Comparison of ENCODE assay signal across 33 cellular contexts in the genomic region with DNA sequence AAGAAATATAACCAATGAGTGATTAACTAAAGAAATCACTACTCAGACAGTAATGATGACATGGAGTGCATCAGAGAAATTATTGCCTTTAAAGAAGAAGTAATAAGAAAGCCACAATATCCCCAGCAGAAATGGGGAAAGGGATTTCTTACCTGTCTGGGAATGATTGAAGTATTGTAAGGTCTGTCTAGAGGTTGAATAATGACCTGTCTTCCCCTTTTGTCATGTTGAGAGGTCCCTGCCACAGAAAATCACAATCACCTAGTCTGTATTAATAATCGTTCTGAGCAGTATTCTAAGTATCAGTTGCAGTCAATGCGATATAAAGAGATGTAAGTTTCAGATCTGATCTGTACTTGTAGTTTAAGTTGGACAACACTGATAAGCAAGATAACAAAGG.
"Had no signal": no experiment of that assay in that cellular context is flagged by ENCODE, and none has a peak within 500 bp of the region (broad histone marks: within the 10 kb centered on the region; RNA-seq: fewer than 3 reads in every experiment).

No MANE protein-coding gene starts in this region.

- FAIRE-seq: astrocyte, colon, TTC549 had no signal

- DNase-seq: activated B cell treated with CpG ODN at 0.5 μM for 24 hours; activated CD4-positive, alpha-beta memory T cell treated with anti-CD3 and anti-CD28 coated beads for 36 hours; activated CD4-positive, alpha-beta T cell treated with anti-CD3 and anti-CD28 coated beads for 4 hours; activated CD4-positive, alpha-beta T cell treated with anti-CD3 and anti-CD28 coated beads, Interleukin-2, amount 10 ng/mL, durations not matched to agents 24 days and 14 days; activated CD4-positive, alpha-beta T cell treated with anti-CD3 and anti-CD28 coated beads, Interleukin-2, amount 50 U/mL, for 1 hour; activated CD4-positive, alpha-beta T cell treated with anti-CD3 and anti-CD28 coated beads, Interleukin-2, amount 50 U/mL, for 4 hours; activated CD4-positive, CD25-positive, alpha-beta regulatory T cell treated with anti-CD3 and anti-CD28 coated beads, Interleukin-2, amount 50 U/mL, for 72 hours; activated CD8-positive, alpha-beta memory T cell treated with anti-CD3 and anti-CD28 coated beads, Interleukin-2, amount 50 U/mL, for 4 hours; activated CD8-positive, alpha-beta T cell treated with anti-CD3 and anti-CD28 coated beads for 36 hours; activated effector memory CD4-positive, alpha-beta T cell treated with anti-CD3 and anti-CD28 coated beads, Interleukin-2, amount 50 U/mL, for 16 hours; activated gamma-delta T cell treated with Interleukin-2 at 50 U/mL for 16 hours; activated naive CD4-positive, alpha-beta T cell; activated naive CD4-positive, alpha-beta T cell treated with anti-CD3 and anti-CD28 coated beads for 36 hours; activated naive CD4-positive, alpha-beta T cell treated with anti-CD3 and anti-CD28 coated beads, Interleukin-2, amount 50 U/mL, for 16 hours; activated naive CD8-positive, alpha-beta T cell treated with anti-CD3 and anti-CD28 coated beads for 36 hours; activated T-cell treated with anti-CD3 and anti-CD28 coated beads for 4 hours; activated T-cell treated with anti-CD3 and anti-CD28 coated beads, Interleukin-2, amount 50 U/mL, for 1 hour; activated T-cell treated with anti-CD3 and anti-CD28 coated beads, Interleukin-2, amount 50 U/mL, for 4 hours; activated T-cell treated with anti-CD3 and anti-CD28 coated beads, Interleukin-2, amount 50 U/mL, for 72 hours; adrenal gland; amniotic stem cell; aorta; body of pancreas; brain microvascular endothelial cell; central memory CD4-positive, alpha-beta T cell; T-helper 17 cell had no signal

- H3K4me3 ChIP-seq: adrenal gland, body of pancreas, breast epithelium had no signal

- H3K9me3 ChIP-seq: adrenal gland, body of pancreas, breast epithelium had no signal

- H3K36me3 ChIP-seq: adrenal gland, brain microvascular endothelial cell, breast epithelium had no signal

- ATAC-seq: activated CD8-positive, alpha-beta T cell treated with anti-CD3 and anti-CD28 coated beads for 36 hours; activated naive CD4-positive, alpha-beta T cell treated with anti-CD3 and anti-CD28 coated beads, Interleukin-2, amount 50 U/mL, for 72 hours; activated T-cell treated with anti-CD3 and anti-CD28 coated beads, Interleukin-2, amount 50 U/mL, for 4 hours; activated T-cell treated with anti-CD3 and anti-CD28 coated beads, Interleukin-2, amount 50 U/mL, for 72 hours; activated T-helper 17 cell treated with anti-CD3 and anti-CD28 coated beads, Interleukin-2, amount 50 U/mL, for 72 hours; body of pancreas; T-helper 17 cell had no signal

- H3K27ac ChIP-seq: adrenal gland, body of pancreas, brain microvascular endothelial cell, breast epithelium, VCaP had no signal

- H3K27me3 ChIP-seq: adrenal gland, body of pancreas, brain microvascular endothelial cell, breast epithelium had no signal

- H3K4me1 ChIP-seq: adrenal gland, body of pancreas, breast epithelium had no signal
